In genomic region chr20:62923669-62924566, GRCh38 we compare ENCODE assay signal across 8 cellular contexts. TPM values are rescaled to one million over a fixed set of nuclear protein-coding genes. Genes with fewer than 3 reads are reported as not detected.
A peak's percentile ranks its signal among the peaks of the same experiment; 100 is the strongest.
DNase-seq lines count a peak whose midpoint lies in the region; ATAC-seq and TF ChIP-seq lines count a peak whose summit lies in the region.

No MANE protein-coding gene starts in this region.

- H3K27me3 ChIP-seq in GM23248 (replicated peaks; ENCODE audit: insufficient read depth) = no peaks in the 10 kb centered on the region
- H3K27me3 ChIP-seq in gastrocnemius medialis = no peaks in the 10 kb centered on the region

- ATAC-seq in T-cell (replicated peaks in 1 of 4) = no peak
- no peak for ATAC-seq in gastrocnemius medialis
- ATAC-seq in HG02884 (IDR thresholded peaks at IDR 0.05; ENCODE audit: unreplicated experiment) = no peak

- intact Hi-C loops in gastrocnemius medialis (cut with DNase I; ENCODE audit: low total_unique reads) = no loop called here

- peak overlapping the region; percentile 95 to 97 (median 95) for H3K4me3 Mint-ChIP-seq in T-cell

- CTCF ChIA-PET in T-cell (lab: Charles Lee) = interaction anchor here (0.6 to 1.8 kb wide), 7 partner anchors 8 to 134 kb away, joined by 3 to 6 read pairs (median 5); partner anchors contain the start of gene GID8 (in 1 of the 2)

- no peaks in the 10 kb centered on the region for H3K9me2 ChIP-seq in GM23248 (ENCODE audit: insufficient read depth)

- WGBS in GM23248 (ENCODE audit: low coverage in 1 of 2, low lambda C conversion rate in 2 of 2, missing lambda C conversion rate in 2 of 2), 2 experiments = 39 to 42% methylated on average over 8 of the region's 8 CpGs

- POLR2A ChIA-PET in T-cell (lab: Charles Lee) = interaction anchor here (0.6 to 1.8 kb wide), 2 partner anchors 11 to 35 kb away, joined by 3 to 4 read pairs; no protein-coding TSS in a partner anchor

- in situ Hi-C loops in GM23248 (cut with MboI) (no loop called here), gastrocnemius medialis (cut with MboI; ENCODE audit: low sequenced_read_pairs in 4 of 4) (no loop called here)

- no peak for TF ChIP-seq POLR2A in gastrocnemius medialis (IDR thresholded peaks at IDR 0.05)

- peak; percentile 38 for DNase-seq in GM23248
- no peak for DNase-seq in T-cell
- no peak for DNase-seq in fibroblast of villous mesenchyme (ENCODE audit: low read depth)
- no peak for DNase-seq in gastrocnemius medialis
- DNase-seq in HUDEP-2 (lab: John Stamatoyannopoulos, UW; ENCODE audit: unreplicated experiment in 76 of 76) = no peak
- no peak for DNase-seq in DMS 273 (lab: John Stamatoyannopoulos, UW; ENCODE audit: unreplicated experiment)
- no peak for DNase-seq in cortex of kidney (lab: John Stamatoyannopoulos, UW)

- no peak overlapping the region for H2AFZ ChIP-seq in GM23248

- H3K9ac ChIP-seq in GM23248 = peak overlapping the region; percentile 99

- H3K9me3 ChIP-seq in GM23248 (ENCODE audit: low read depth) (no peaks in the 10 kb centered on the region), gastrocnemius medialis (no peaks in the 10 kb centered on the region)

- H3K27me3 Mint-ChIP-seq in T-cell = no peaks in the 10 kb centered on the region

- H3K4me1 Mint-ChIP-seq in T-cell = peaks cover 79 to 85% (median 81%) of the 10 kb centered on the region in 3 donors

- H4K20me1 ChIP-seq in GM23248 (ENCODE audit: insufficient read depth) = peaks cover 31% of the 10 kb centered on the region

- H3K4me3 ChIP-seq in GM23248 (peak overlapping the region; percentile 95), fibroblast of villous mesenchyme (ENCODE audit: low read depth, low read length) (peak overlapping the region; percentile 96), gastrocnemius medialis (peak overlapping the region; percentile 82 to 94 (median 86))

- TF ChIP-seq CTCF in fibroblast of villous mesenchyme (IDR thresholded peaks at IDR 0.05; ENCODE audit: insufficient read depth, low read depth, low read length) (no peak), gastrocnemius medialis (IDR thresholded peaks at IDR 0.05 in 4 of 5, conservative IDR thresholded peaks at IDR 0.05 in 1 of 5) (no peak)

- peak overlapping the region; percentile 95 for H3K27ac ChIP-seq in GM23248
- H3K27ac ChIP-seq in gastrocnemius medialis = peak overlapping the region; percentile 91 to 98 (median 94)

- H3K4me1 ChIP-seq in GM23248 (ENCODE audit: insufficient read depth) (peaks cover 58% of the 10 kb centered on the region), gastrocnemius medialis (peaks cover 81 to 86% of the 10 kb centered on the region in 2 donors)

- H3K36me3 ChIP-seq in GM23248 (ENCODE audit: low read depth) (no peaks in the 10 kb centered on the region), gastrocnemius medialis (no peaks in the 10 kb centered on the region)

- no peaks in the 10 kb centered on the region for H3K36me3 Mint-ChIP-seq in T-cell

- H3K9me3 Mint-ChIP-seq in T-cell = no peaks in the 10 kb centered on the region

- H3K27ac Mint-ChIP-seq in T-cell = peak overlapping the region; percentile 93 to 94

- H3K4me2 ChIP-seq in GM23248 (ENCODE audit: unreplicated experiment) = peak overlapping the region; percentile 91

- H3K79me2 ChIP-seq in GM23248 (ENCODE audit: insufficient read depth) = peaks cover 96% of the 10 kb centered on the region

- peaks cover 51% of the 10 kb centered on the region for H3F3A ChIP-seq in GM23248 (ENCODE audit: insufficient read depth)

RNA-seq across cellular contexts. Expression of gene DIDO1, which starts 2.4 kb away (rescaled TPM):
- total RNA-seq in GM23248 (2014; rRNA removed; shearing (Covaris generic)) = 28.6 and 37.1 TPM in 2 replicates
- polyA plus RNA-seq in GM23248 (2016; fragmentation: Nextera tagmentation; extraction: Ambion mirVana) = 15.5 and 16.2 TPM in 2 replicates
- total RNA-seq in T-cell (100 to 1,000 TPM in 3 of 5 donors, 10 to 100 TPM in 2; 70.5 to 116 (median 113) TPM), fibroblast of villous mesenchyme (41.2 and 47.5 TPM in 2 replicates), gastrocnemius medialis (10 to 100 TPM; 24.2 to 39.3 (median 28.7) TPM)

RNA-seq across cellular contexts. Expression of gene GID8, which starts 14.0 kb away (rescaled TPM):
- total RNA-seq in GM23248 (2014; rRNA removed; shearing (Covaris generic)) = 29.1 and 31.0 TPM in 2 replicates
- 17.5 and 17.6 TPM in 2 replicates for polyA plus RNA-seq in GM23248 (2016; fragmentation: Nextera tagmentation; extraction: Ambion mirVana)
- total RNA-seq in T-cell = 10 to 100 TPM; 33.1 to 43.4 (median 41.2) TPM
- total RNA-seq in fibroblast of villous mesenchyme = 31.2 and 34.5 TPM in 2 replicates
- 10 to 100 TPM; 12.8 to 16.2 (median 13.5) TPM for total RNA-seq in gastrocnemius medialis

RNA-seq across cellular contexts. Expression of gene SLC17A9, which starts 28.6 kb away (rescaled TPM):
- 11.1 and 19.5 TPM in 2 replicates for total RNA-seq in GM23248 (2014; rRNA removed; shearing (Covaris generic))
- polyA plus RNA-seq in GM23248 (2016; fragmentation: Nextera tagmentation; extraction: Ambion mirVana) = 17.7 and 23.2 TPM in 2 replicates
- total RNA-seq in T-cell (1 to 10 TPM; 5.3 to 8.8 (median 8.3) TPM), fibroblast of villous mesenchyme (23.7 and 24.8 TPM in 2 replicates), gastrocnemius medialis (1 to 10 TPM in 3 of 4 donors, under 1 TPM in 1; 0.55 to 2.4 (median 1.2) TPM)
